Comparison of ENCODE assay signal across 8 cellular contexts in genomic region chr2:109510136-109511028, GRCh38.
A peak's percentile ranks its signal among the peaks of the same experiment; 100 is the strongest.
DNase-seq lines count a peak whose midpoint lies in the region; ATAC-seq and TF ChIP-seq lines count a peak whose summit lies in the region.

No MANE protein-coding gene starts in this region.

- H3K27me3 Mint-ChIP-seq in Caco-2 (ENCODE audit: insufficient read depth, unreplicated experiment), result no peaks in the 10 kb centered on the region

- H3K4me1 ChIP-seq in Caco-2 (no peaks in the 10 kb centered on the region), lower lobe of right lung (peaks cover 10% of the 10 kb centered on the region)

- H3K4me3 ChIP-seq in Caco-2 (ENCODE audit: low read depth, low read length) (no peak overlapping the region), lower lobe of right lung (no peak overlapping the region)

- no peaks in the 10 kb centered on the region for H3K36me3 Mint-ChIP-seq in Caco-2 (ENCODE audit: insufficient read depth, unreplicated experiment)

- H3K4me3 Mint-ChIP-seq in Caco-2 (ENCODE audit: unreplicated experiment), result no peak overlapping the region

- CTCF ChIA-PET in Caco-2 (lab: Charles Lee), result interaction anchor here (0.6 to 1.5 kb wide), 29 partner anchors 9 to 490 kb away, joined by 3 to 10 read pairs (median 4); no protein-coding TSS in a partner anchor
- CTCF ChIA-PET in HEK293T (lab: Yijun Ruan, JAX), result interaction anchor here (0.6 to 1.8 kb wide), 16 partner anchors 12 to 391 kb away, joined by 3 to 11 read pairs (median 4); no protein-coding TSS in a partner anchor

- H3K36me3 ChIP-seq in Caco-2 (ENCODE audit: control insufficient read depth, insufficient read depth, low read length), result no peaks in the 10 kb centered on the region
- no peaks in the 10 kb centered on the region for H3K36me3 ChIP-seq in lower lobe of right lung

- no peaks in the 10 kb centered on the region for H3K4me1 Mint-ChIP-seq in Caco-2 (ENCODE audit: low read depth, unreplicated experiment)

- DNase-seq in Caco-2, result peak; percentile 79 to 80
- DNase-seq in HEK293T (ENCODE audit: extremely low spot score), result peak; percentile 82
- peak; percentile 67 for DNase-seq in NCI-H510A treated with DMSO at 0.1 percent for 48 hours (lab: John Stamatoyannopoulos, UW)
- peak; percentile 65 to 70 for DNase-seq in activated CD4-positive, alpha-beta T cell treated with anti-CD3 and anti-CD28 coated beads, Interleukin-2, amount 50 U/mL, for 24 hours (ENCODE audit: low read depth in 1 of 2, low spot score in 1 of 2)
- peak; percentile 20 to 62 for DNase-seq in dermis microvascular lymphatic vessel endothelial cell (ENCODE audit: low read depth in 2 of 2)
- peak; percentile 77 for DNase-seq in lower lobe of right lung
- peak; percentile 39 for DNase-seq in stimulated activated CD8-positive, alpha-beta memory T cell treated with anti-CD3 and anti-CD28 coated beads, Interleukin-12 subunit alpha, Interleukin-12 subunit beta, amount 100 ng/mL, for 4 hours (ENCODE audit: low read depth)

- H3K27ac ChIP-seq in lower lobe of right lung, result no peak overlapping the region

- H3K9me3 Mint-ChIP-seq in Caco-2 (ENCODE audit: unreplicated experiment), result no peaks in the 10 kb centered on the region

- no TSS peak for BruUV-seq in Caco-2 (replicated peaks; lab: Mats Ljungman, UMichigan)

- H3K27ac Mint-ChIP-seq in Caco-2 (ENCODE audit: unreplicated experiment), result no peak overlapping the region

- POLR2A ChIA-PET in Caco-2 (lab: Charles Lee) (no interaction called here), HEK293T (lab: Yijun Ruan, JAX) (interaction anchor here (0.7 to 1.1 kb wide), 2 partner anchors 104 to 384 kb away, joined by 3 to 5 read pairs; partner anchors contain the start of gene SOWAHC)

- TF ChIP-seq CTCF in Caco-2 (IDR thresholded peaks at IDR 0.05; ENCODE audit: insufficient read depth in 1 of 2, low read depth in 1 of 2, low read length in 1 of 2, severe bottlenecking in 1 of 2, unreplicated experiment in 1 of 2) (peak; percentile 89 to 98), lower lobe of right lung (IDR thresholded peaks at IDR 0.05) (peak; percentile 93)

- peak; percentile 74 to 76 for ATAC-seq in lower lobe of right lung
- no peak for ATAC-seq in GM21381 (IDR thresholded peaks at IDR 0.05; ENCODE audit: unreplicated experiment)

- intact Hi-C loops in Caco-2 (cut with micrococcal nuclease; ENCODE audit: unreplicated experiment) (loop anchor here (5.0 kb wide), 1 partner anchor 88 kb away; no protein-coding TSS in a partner anchor), lower lobe of right lung (cut with DNase I) (loop anchor here (10.0 kb wide), 1 partner anchor 386 kb away; the partner anchor contains the start of gene SH3RF3)

- H3K9me3 ChIP-seq in Caco-2, result no peaks in the 10 kb centered on the region
- peaks cover 5% of the 10 kb centered on the region for H3K9me3 ChIP-seq in lower lobe of right lung

- no peaks in the 10 kb centered on the region for H3K27me3 ChIP-seq in Caco-2 (replicated peaks; ENCODE audit: control insufficient read depth, insufficient read depth, low read length)
- no peaks in the 10 kb centered on the region for H3K27me3 ChIP-seq in lower lobe of right lung (ENCODE audit: low read depth)

TF ChIP-seq in HEK293T, 16 proteins besides CTCF, POLR2A, EP300 and RAD21:
- TF ChIP-seq CTBP1 (IDR thresholded peaks at IDR 0.05; ENCODE audit: borderline replicate concordance) (no peak), FOXA1 (IDR thresholded peaks at IDR 0.05) (no peak), SP1 (IDR thresholded peaks at IDR 0.05) (no peak), BHLHE40 (IDR thresholded peaks at IDR 0.05; ENCODE audit: borderline replicate concordance) (no peak), L3MBTL2 (conservative IDR thresholded peaks at IDR 0.05) (no peak), ARNT (IDR thresholded peaks at IDR 0.05) (no peak)
